ENCODE assay signal across 8 cellular contexts in genomic region chr15:59689626-59690236, GRCh38. TPM values are rescaled to one million over a fixed set of nuclear protein-coding genes. Genes with fewer than 3 reads are reported as not detected.
A peak's percentile ranks its signal among the peaks of the same experiment; 100 is the strongest.
DNase-seq lines count a peak whose midpoint lies in the region; ATAC-seq and TF ChIP-seq lines count a peak whose summit lies in the region.

No MANE protein-coding gene starts in this region.

- H3K9ac ChIP-seq in Loucy (ENCODE audit: low read depth, low read length, poor library complexity, severe bottlenecking): peak overlapping the region; percentile 84

- H3K4me1 Mint-ChIP-seq in CD4-positive, alpha-beta memory T cell: peaks cover 27 to 54% (median 36%) of the 10 kb centered on the region in 4 donors

- H3K4me1 ChIP-seq in CD4-positive, alpha-beta memory T cell (ENCODE audit: insufficient read depth, low read length): peaks cover 39% of the 10 kb centered on the region
- H3K4me1 ChIP-seq in Loucy (ENCODE audit: insufficient read depth, low read length, poor library complexity, severe bottlenecking): peaks cover 32% of the 10 kb centered on the region
- H3K4me1 ChIP-seq in SJSA1 (replicated peaks): peaks cover 18% of the 10 kb centered on the region
- peaks cover 9% of the 10 kb centered on the region for H3K4me1 ChIP-seq in cardiac muscle cell (ENCODE audit: low read depth)
- H3K4me1 ChIP-seq in upper lobe of right lung: peaks cover 34% of the 10 kb centered on the region

- DNase-seq in CD4-positive, alpha-beta memory T cell: peak; percentile 62 to 79 (median 71)
- DNase-seq in SJSA1 (ENCODE audit: low read depth in 1 of 2, low spot score in 2 of 2) (peak; percentile 53 to 78), cardiac muscle cell (ENCODE audit: low read depth in 1 of 2, low spot score in 1 of 2) (peak; percentile 73 to 83), pons (ENCODE audit: low spot score) (peak; percentile 55), upper lobe of right lung (peak; percentile 95), iPS-NIHi11 (ENCODE audit: low spot score) (no peak)
- peak in 1 of 2 donors; percentile 66 for DNase-seq in activated naive CD4-positive, alpha-beta T cell treated with anti-CD3 and anti-CD28 coated beads, Interleukin-2, amount 50 U/mL, for 72 hours (ENCODE audit: low spot score in 2 of 2)

- POLR2A ChIA-PET in CD4-positive, alpha-beta memory T cell (lab: Charles Lee; ENCODE audit: partially characterized antibody): interaction anchor here (0.7 to 4.9 kb wide), 12 partner anchors 9 to 1983 kb away, joined by 3 to 62 read pairs (median 4); partner anchors contain the start of genes ANXA2, GTF2A2 and POLR2M

- no peaks in the 10 kb centered on the region for H3K27me3 ChIP-seq in CD4-positive, alpha-beta memory T cell (ENCODE audit: insufficient read depth, low read length)
- no peaks in the 10 kb centered on the region for H3K27me3 ChIP-seq in Loucy (ENCODE audit: insufficient read depth, low read length, poor library complexity, severe bottlenecking)
- H3K27me3 ChIP-seq in SJSA1 (replicated peaks): no peaks in the 10 kb centered on the region
- no peaks in the 10 kb centered on the region for H3K27me3 ChIP-seq in cardiac muscle cell
- H3K27me3 ChIP-seq in upper lobe of right lung: no peaks in the 10 kb centered on the region

- peaks cover 10 to 24% of the 10 kb centered on the region in 2 donors for H3K36me3 Mint-ChIP-seq in CD4-positive, alpha-beta memory T cell
- H3K36me3 Mint-ChIP-seq in activated naive CD4-positive, alpha-beta T cell treated with anti-CD3 and anti-CD28 coated beads, Interleukin-2, amount 50 U/mL, for 72 hours: peaks cover 21 to 29% of the 10 kb centered on the region in 2 donors

- peak overlapping the region; percentile 79 for H3K4me2 ChIP-seq in Loucy (ENCODE audit: low read depth, low read length, poor library complexity, severe bottlenecking)

- H3K9me3 ChIP-seq in CD4-positive, alpha-beta memory T cell (ENCODE audit: control insufficient read depth in 1 of 2, low read length in 2 of 2): no peaks in the 10 kb centered on the region
- H3K9me3 ChIP-seq in Loucy (ENCODE audit: insufficient read depth, low read depth, low read length) (no peaks in the 10 kb centered on the region), SJSA1 (replicated peaks) (no peaks in the 10 kb centered on the region), cardiac muscle cell (ENCODE audit: low read depth) (no peaks in the 10 kb centered on the region), upper lobe of right lung (no peaks in the 10 kb centered on the region)

- TF ChIP-seq CTCF in Loucy (conservative IDR thresholded peaks at IDR 0.05; ENCODE audit: low read length): no peak
- no peak for TF ChIP-seq CTCF in cardiac muscle cell (IDR thresholded peaks at IDR 0.05; ENCODE audit: low read depth, low read length)
- no peak for TF ChIP-seq CTCF in upper lobe of right lung (IDR thresholded peaks at IDR 0.05)

- no peaks in the 10 kb centered on the region for H3K9me2 ChIP-seq in Loucy (replicated peaks; ENCODE audit: low read depth, low read length)

- H4K20me1 ChIP-seq in Loucy (ENCODE audit: insufficient read depth, low read length, poor library complexity, severe bottlenecking): peaks cover 42% of the 10 kb centered on the region

- H3K4me3 ChIP-seq in CD4-positive, alpha-beta memory T cell (ENCODE audit: low read length in 2 of 2): peak overlapping the region; percentile 94 to 100
- peak overlapping the region; percentile 78 for H3K4me3 ChIP-seq in Loucy (ENCODE audit: low read length, poor library complexity, severe bottlenecking)
- peak overlapping the region; percentile 80 for H3K4me3 ChIP-seq in SJSA1
- H3K4me3 ChIP-seq in cardiac muscle cell: peak overlapping the region; percentile 60
- H3K4me3 ChIP-seq in upper lobe of right lung: peak overlapping the region; percentile 94

- peaks cover 43% of the 10 kb centered on the region for H3K79me2 ChIP-seq in Loucy (ENCODE audit: insufficient read depth, low read length)

- H3K9me3 Mint-ChIP-seq in CD4-positive, alpha-beta memory T cell: no peaks in the 10 kb centered on the region
- H3K9me3 Mint-ChIP-seq in activated naive CD4-positive, alpha-beta T cell treated with anti-CD3 and anti-CD28 coated beads, Interleukin-2, amount 50 U/mL, for 72 hours: no peaks in the 10 kb centered on the region

- no peaks in the 10 kb centered on the region for H3F3A ChIP-seq in Loucy (ENCODE audit: low read depth)

- no peaks in the 10 kb centered on the region for H3K36me3 ChIP-seq in CD4-positive, alpha-beta memory T cell (ENCODE audit: insufficient read depth, low read length)
- no peaks in the 10 kb centered on the region for H3K36me3 ChIP-seq in Loucy (ENCODE audit: insufficient read depth, low read length)
- peaks cover 30% of the 10 kb centered on the region for H3K36me3 ChIP-seq in SJSA1
- H3K36me3 ChIP-seq in cardiac muscle cell: peaks cover 5% of the 10 kb centered on the region
- peaks cover 8% of the 10 kb centered on the region for H3K36me3 ChIP-seq in upper lobe of right lung

- peak; percentile 31 to 42 for ATAC-seq in activated naive CD4-positive, alpha-beta T cell treated with anti-CD3 and anti-CD28 coated beads, Interleukin-2, amount 50 U/mL, for 72 hours
- peak; percentile 65 for ATAC-seq in upper lobe of right lung

- H3K27ac Mint-ChIP-seq in CD4-positive, alpha-beta memory T cell: peak overlapping the region; percentile 89 to 99 (median 99)
- H3K27ac Mint-ChIP-seq in activated naive CD4-positive, alpha-beta T cell treated with anti-CD3 and anti-CD28 coated beads, Interleukin-2, amount 50 U/mL, for 72 hours: peak overlapping the region; percentile 97 to 99

- CTCF ChIA-PET in CD4-positive, alpha-beta memory T cell (lab: Charles Lee; ENCODE audit: partially characterized antibody): interaction anchor here (0.6 to 4.5 kb wide), 8 partner anchors 32 to 1108 kb away, joined by 3 to 18 read pairs (median 4); partner anchors contain the start of gene GTF2A2

- peak overlapping the region; percentile 99 for H2AFZ ChIP-seq in Loucy (ENCODE audit: low read length)

- H3K4me3 Mint-ChIP-seq in CD4-positive, alpha-beta memory T cell: peak overlapping the region; percentile 88 to 99 (median 94)

- peak overlapping the region; percentile 100 for H3K27ac ChIP-seq in CD4-positive, alpha-beta memory T cell (ENCODE audit: low read depth, low read length)
- H3K27ac ChIP-seq in SJSA1: no peak overlapping the region
- H3K27ac ChIP-seq in cardiac muscle cell: peak overlapping the region; percentile 81
- H3K27ac ChIP-seq in upper lobe of right lung: peak overlapping the region; percentile 99

- H3K27me3 Mint-ChIP-seq in CD4-positive, alpha-beta memory T cell: no peaks in the 10 kb centered on the region

- intact Hi-C loops in CD4-positive, alpha-beta memory T cell (cut with micrococcal nuclease): loop anchor here (1.0 to 10.0 kb wide), 9 partner anchors 32 to 1243 kb away; partner anchors contain the start of genes ADAM10, GTF2A2, ICE2 and RNF111
- intact Hi-C loops in upper lobe of right lung (cut with DNase I): loop anchor here (10.0 kb wide), 1 partner anchor 485 kb away; no protein-coding TSS in a partner anchor

RNA-seq across cellular contexts. Expression of gene BNIP2, which starts 0.6 kb away (rescaled TPM):
- total RNA-seq in CD4-positive, alpha-beta memory T cell: 10 to 100 TPM; 86.9 to 87.9 TPM
- 100 to 1,000 TPM; 105 to 138 TPM for polyA plus RNA-seq in CD4-positive, alpha-beta memory T cell
- total RNA-seq in SJSA1 (2014; rRNA removed; shearing (Covaris generic)): 162 and 273 TPM in 2 replicates
- 10 to 100 TPM; 44.2 to 49.1 TPM for total RNA-seq in activated naive CD4-positive, alpha-beta T cell treated with anti-CD3 and anti-CD28 coated beads, Interleukin-2, amount 50 U/mL, for 72 hours
- total RNA-seq in cardiac muscle cell (111 and 150 TPM in 2 replicates), upper lobe of right lung (105 TPM)
- polyA plus RNA-seq in cardiac muscle cell: 72.2 and 87.7 TPM in 2 replicates

RNA-seq across cellular contexts. Expression of gene GTF2A2, which starts 32.4 kb away (rescaled TPM):
- 10 to 100 TPM; 58.5 to 64.6 TPM for total RNA-seq in CD4-positive, alpha-beta memory T cell
- 100 to 1,000 TPM; 118 to 127 TPM for polyA plus RNA-seq in CD4-positive, alpha-beta memory T cell
- 111 and 142 TPM in 2 replicates for total RNA-seq in SJSA1 (2014; rRNA removed; shearing (Covaris generic))
- 100 to 1,000 TPM; 141 to 170 TPM for total RNA-seq in activated naive CD4-positive, alpha-beta T cell treated with anti-CD3 and anti-CD28 coated beads, Interleukin-2, amount 50 U/mL, for 72 hours
- total RNA-seq in cardiac muscle cell (22.2 and 52.1 TPM in 2 replicates), upper lobe of right lung (73.6 TPM)
- polyA plus RNA-seq in cardiac muscle cell: 227 and 274 TPM in 2 replicates
